In the genomic region with DNA sequence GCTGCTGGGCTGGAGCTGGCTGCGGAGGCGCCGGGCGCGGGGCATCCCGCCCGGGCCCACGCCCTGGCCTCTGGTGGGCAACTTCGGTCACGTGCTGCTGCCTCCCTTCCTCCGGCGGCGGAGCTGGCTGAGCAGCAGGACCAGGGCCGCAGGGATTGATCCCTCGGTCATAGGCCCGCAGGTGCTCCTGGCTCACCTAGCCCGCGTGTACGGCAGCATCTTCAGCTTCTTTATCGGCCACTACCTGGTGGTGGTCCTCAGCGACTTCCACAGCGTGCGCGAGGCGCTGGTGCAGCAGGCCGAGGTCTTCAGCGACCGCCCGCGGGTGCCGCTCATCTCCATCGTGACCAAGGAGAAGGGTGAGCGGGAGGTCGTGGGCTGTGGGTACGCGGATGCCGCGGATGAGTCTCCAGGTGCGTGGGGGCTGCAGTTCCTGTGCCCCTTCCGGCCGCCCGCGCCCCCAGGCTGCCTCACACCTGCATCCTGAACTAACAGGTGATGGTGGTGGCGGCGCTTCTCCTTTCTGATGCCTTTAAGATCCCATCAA, we compare ENCODE assay signal across 8 cellular contexts. TPM values are rescaled to one million over a fixed set of nuclear protein-coding genes. Genes with fewer than 3 reads are reported as not detected.
DNase-seq lines count a peak whose midpoint lies in the region; ATAC-seq and TF ChIP-seq lines count a peak whose summit lies in the region.

No MANE protein-coding gene starts in this region.

- H3K79me2 ChIP-seq in DND-41 (ENCODE audit: insufficient read depth, low read length) (peaks cover 5% of the 10 kb centered on the region; the same call in 1 of the 2 replicates), SU-DHL-6 (ENCODE audit: insufficient read depth, low read length) (no peaks in the 10 kb centered on the region)

- ATAC-seq in DND-41 (ENCODE audit: insufficient read depth, low read depth) (peak; percentile 31), memory B cell (ENCODE audit: low read depth) (peak; percentile 37)
- peak; percentile 46 for ATAC-seq in stimulated activated effector memory CD8-positive, alpha-beta T cell treated with anti-CD3 and anti-CD28 coated beads, Interleukin-12 subunit alpha, Interleukin-12 subunit beta, amount 100 ng/mL, for 72 hours

- H3K36me3 Mint-ChIP-seq in MCF 10A (ENCODE audit: insufficient read depth, unreplicated experiment) (no peaks in the 10 kb centered on the region), memory B cell (peaks cover 6% of the 10 kb centered on the region)
- peaks cover 5% of the 10 kb centered on the region for H3K36me3 Mint-ChIP-seq in stimulated activated effector memory CD8-positive, alpha-beta T cell treated with anti-CD3 and anti-CD28 coated beads, Interleukin-12 subunit alpha, Interleukin-12 subunit beta, amount 100 ng/mL, for 72 hours

- no peaks in the 10 kb centered on the region for H3K9me3 ChIP-seq in DND-41 (ENCODE audit: insufficient read depth, low read length, severe bottlenecking)
- no peaks in the 10 kb centered on the region for H3K9me3 ChIP-seq in HEK293 (ENCODE audit: control insufficient read depth, insufficient read depth, low read depth, low read length)
- H3K9me3 ChIP-seq in SU-DHL-6 (ENCODE audit: insufficient read depth, low read length), result no peaks in the 10 kb centered on the region

- H3K27ac ChIP-seq in DND-41 (ENCODE audit: low read length) (peak overlapping the region; percentile 22), HEK293 (ENCODE audit: extremely low read depth, low read depth, low read length) (peak overlapping the region; percentile 64; the same call in 1 of the 2 replicates), SU-DHL-6 (ENCODE audit: low read depth, low read length) (no peak overlapping the region; the same call in 1 of the 2 replicates)

- TF ChIP-seq CTCF in DND-41 (IDR thresholded peaks at IDR 0.05; ENCODE audit: borderline replicate concordance, extremely low read depth, low read length, poor library complexity, severe bottlenecking), result no peak
- TF ChIP-seq CTCF in HEK293 (tag by site-specific recombination; IDR thresholded peaks at IDR 0.05), result 0 out of 2 replicates have a peak, but pooled peaks have one; percentile 19
- no peak for TF ChIP-seq CTCF in SU-DHL-6 (IDR thresholded peaks at IDR 0.05; ENCODE audit: insufficient read depth, low read length, poor library complexity, severe bottlenecking)
- TF ChIP-seq CTCF in MCF 10A (IDR thresholded peaks at IDR 0.05; ENCODE audit: unreplicated experiment), result no peak

- H3K4me1 Mint-ChIP-seq in MCF 10A (ENCODE audit: insufficient read depth, unreplicated experiment), result peaks cover 20% of the 10 kb centered on the region
- H3K4me1 Mint-ChIP-seq in memory B cell, result peaks cover 36% of the 10 kb centered on the region
- peaks cover 21% of the 10 kb centered on the region for H3K4me1 Mint-ChIP-seq in stimulated activated effector memory CD8-positive, alpha-beta T cell treated with anti-CD3 and anti-CD28 coated beads, Interleukin-12 subunit alpha, Interleukin-12 subunit beta, amount 100 ng/mL, for 72 hours

- H3K27me3 ChIP-seq in DND-41 (ENCODE audit: insufficient read depth, low read length, poor library complexity) (no peaks in the 10 kb centered on the region), SU-DHL-6 (ENCODE audit: low read length) (no peaks in the 10 kb centered on the region)

- H4K20me1 ChIP-seq in DND-41 (ENCODE audit: insufficient read depth, low read length) (no peaks in the 10 kb centered on the region), SU-DHL-6 (ENCODE audit: low read depth, low read length) (no peaks in the 10 kb centered on the region)

- H3K9ac ChIP-seq in DND-41 (ENCODE audit: low read depth, low read length), result peak overlapping the region; percentile 61
- H3K9ac ChIP-seq in SU-DHL-6 (ENCODE audit: low read length), result peak overlapping the region; percentile 65

- H3K4me2 ChIP-seq in DND-41 (ENCODE audit: insufficient read depth, low read length) (peak overlapping the region; percentile 85), SU-DHL-6 (ENCODE audit: low read depth, low read length, poor library complexity, severe bottlenecking) (peak overlapping the region; percentile 62)

- no peaks in the 10 kb centered on the region for H3K27me3 Mint-ChIP-seq in MCF 10A (ENCODE audit: insufficient read depth, unreplicated experiment)
- H3K27me3 Mint-ChIP-seq in memory B cell, result no peaks in the 10 kb centered on the region

- BruUV-seq in MCF 10A (replicated peaks; lab: Mats Ljungman, UMichigan), result no TSS peak

- H2AFZ ChIP-seq in DND-41 (ENCODE audit: low read depth, low read length) (peak overlapping the region; percentile 99), SU-DHL-6 (ENCODE audit: low read depth, low read length, severe bottlenecking) (no peak overlapping the region)

- H3K36me3 ChIP-seq in DND-41 (ENCODE audit: insufficient read depth, low read length) (no peaks in the 10 kb centered on the region; the same call in 1 of the 2 replicates), HEK293 (ENCODE audit: control insufficient read depth in 2 of 2, insufficient read depth in 1 of 2, low read length in 2 of 2) (peaks cover 0 to 17% of the 10 kb centered on the region in 2 experiments; a peak in 1 of 3 replicates), SU-DHL-6 (ENCODE audit: low read length) (no peaks in the 10 kb centered on the region)

- intact Hi-C loops in MCF 10A (cut with micrococcal nuclease), result loop anchor here (5.0 kb wide), 1 partner anchor 60 kb away; no protein-coding TSS in a partner anchor

- POLR2A ChIA-PET in HEK293 (lab: Yijun Ruan, JAX) (no interaction called here), MCF 10A (lab: Yijun Ruan, JAX) (interaction anchor here (0.6 to 3.6 kb wide), 7 partner anchors 9 to 212 kb away, joined by 3 to 15 read pairs (median 5); a partner anchor contains a TSS)

- no peaks in the 10 kb centered on the region; the same call in 1 of the 2 replicates for H3F3A ChIP-seq in SU-DHL-6 (ENCODE audit: insufficient read depth)

- peak; percentile 55 for DNase-seq in DND-41
- DNase-seq in MCF 10A (ENCODE audit: unreplicated experiment), result no peak
- DNase-seq in memory B cell (ENCODE audit: low spot score in 2 of 2), result peak; percentile 26 to 39
- no peak for DNase-seq in stimulated activated effector memory CD8-positive, alpha-beta T cell treated with anti-CD3 and anti-CD28 coated beads, Interleukin-12 subunit alpha, Interleukin-12 subunit beta, amount 100 ng/mL, for 72 hours (ENCODE audit: low spot score in 2 of 2)
- DNase-seq in dedifferentiated amniotic fluid mesenchymal stem cell (ENCODE audit: extremely low spot score), result no peak
- no peak for DNase-seq in NCI-H2029 treated with DMSO at 0.1 percent for 48 hours (lab: John Stamatoyannopoulos, UW)

- H3K9me2 ChIP-seq in SU-DHL-6 (replicated peaks; ENCODE audit: insufficient read depth, low read length), result no peaks in the 10 kb centered on the region

- H3K9me3 Mint-ChIP-seq in MCF 10A (ENCODE audit: unreplicated experiment), result no peaks in the 10 kb centered on the region
- no peaks in the 10 kb centered on the region for H3K9me3 Mint-ChIP-seq in memory B cell
- H3K9me3 Mint-ChIP-seq in stimulated activated effector memory CD8-positive, alpha-beta T cell treated with anti-CD3 and anti-CD28 coated beads, Interleukin-12 subunit alpha, Interleukin-12 subunit beta, amount 100 ng/mL, for 72 hours, result no peaks in the 10 kb centered on the region

- H3K4me3 Mint-ChIP-seq in MCF 10A (ENCODE audit: unreplicated experiment) (peak overlapping the region; percentile 81), memory B cell (peak overlapping the region; percentile 92)
- peak overlapping the region; percentile 76 for H3K4me3 Mint-ChIP-seq in stimulated activated effector memory CD8-positive, alpha-beta T cell treated with anti-CD3 and anti-CD28 coated beads, Interleukin-12 subunit alpha, Interleukin-12 subunit beta, amount 100 ng/mL, for 72 hours

- peak overlapping the region; percentile 22 to 65; a peak in 3 of 4 replicates for H3K4me3 ChIP-seq in DND-41 (ENCODE audit: low read depth in 1 of 2, low read length in 2 of 2)
- H3K4me3 ChIP-seq in HEK293 (ENCODE audit: low read depth, low read length), result peak overlapping the region; percentile 53
- H3K4me3 ChIP-seq in SU-DHL-6 (ENCODE audit: insufficient read depth, low read length, poor library complexity, severe bottlenecking), result peak overlapping the region; percentile 59

- H3K27ac Mint-ChIP-seq in MCF 10A (ENCODE audit: low read depth, unreplicated experiment), result no peak overlapping the region
- H3K27ac Mint-ChIP-seq in memory B cell, result peak overlapping the region; percentile 67
- peak overlapping the region; percentile 56 for H3K27ac Mint-ChIP-seq in stimulated activated effector memory CD8-positive, alpha-beta T cell treated with anti-CD3 and anti-CD28 coated beads, Interleukin-12 subunit alpha, Interleukin-12 subunit beta, amount 100 ng/mL, for 72 hours

- CTCF ChIA-PET in HEK293 (lab: Yijun Ruan, JAX), result interaction anchor here (1.2 kb wide), 1 partner anchor 9 kb away, joined by 3 read pairs; no protein-coding TSS in a partner anchor
- CTCF ChIA-PET in MCF 10A (lab: Yijun Ruan, JAX), result interaction anchor here (0.6 to 1.4 kb wide), 2 partner anchors 87 to 779 kb away, joined by 3 read pairs; no protein-coding TSS in a partner anchor

- H3K4me1 ChIP-seq in DND-41 (ENCODE audit: insufficient read depth, low read length), result peaks cover 31% of the 10 kb centered on the region
- no peaks in the 10 kb centered on the region for H3K4me1 ChIP-seq in HEK293 (ENCODE audit: control insufficient read depth, insufficient read depth, low read length)

TF ChIP-seq in HEK293, 187 proteins besides CTCF, POLR2A, EP300 and RAD21 (continues in another document):
- TF ChIP-seq ZNF629 (tag by site-specific recombination; IDR thresholded peaks at IDR 0.05) (no peak), ZNF311 (tag by site-specific recombination; IDR thresholded peaks at IDR 0.05; ENCODE audit: borderline replicate concordance) (no peak), ZSCAN16 (tag by site-specific recombination; IDR thresholded peaks at IDR 0.05) (no peak), ZNF701 (tag by site-specific recombination; IDR thresholded peaks at IDR 0.05) (no peak), ZNF792 (tag by site-specific recombination; IDR thresholded peaks at IDR 0.05) (no peak), GLIS2 (tag by site-specific recombination; IDR thresholded peaks at IDR 0.05) (no peak), EGR2 (tag by site-specific recombination; IDR thresholded peaks at IDR 0.05; ENCODE audit: low read depth) (0 out of 2 replicates have a peak, but pooled peaks have one; percentile 6), KLF16 (tag by site-specific recombination; IDR thresholded peaks at IDR 0.05) (no peak), SP7 (tag by site-specific recombination; IDR thresholded peaks at IDR 0.05) (no peak), REPIN1 (tag by site-specific recombination; IDR thresholded peaks at IDR 0.05; ENCODE audit: low read depth) (no peak), ZNF626 (tag by site-specific recombination; IDR thresholded peaks at IDR 0.05) (no peak), ZNF473 (tag by site-specific recombination; IDR thresholded peaks at IDR 0.05) (no peak), TCF7L2 (IDR thresholded peaks at IDR 0.05; ENCODE audit: borderline replicate concordance, low read depth, low read length) (no peak), ZNF837 (tag by site-specific recombination; IDR thresholded peaks at IDR 0.05) (no peak), YY2 (tag by site-specific recombination; IDR thresholded peaks at IDR 0.05) (no peak), ZBTB1 (tag by site-specific recombination; IDR thresholded peaks at IDR 0.05) (no peak)

RNA-seq across cellular contexts. Expression of a gene that starts 0.5 kb away (rescaled TPM):
- total RNA-seq in MCF 10A (2022), result 2.5 and 2.8 TPM in 2 replicates

RNA-seq across cellular contexts. Expression of a gene that starts 57.8 kb away (rescaled TPM):
- 19.2 and 26.2 TPM in 2 replicates for total RNA-seq in MCF 10A (2022)

Comparison
In these comparisons a context has a peak if more than half of its experiments do, and no peak if none do; other contexts are left out.
1. DNase-seq: peak in DND-41 (single experiment) and memory B cell (2 of 2); none in MCF 10A (single experiment), stimulated activated effector memory CD8-positive, alpha-beta T cell treated with anti-CD3 and anti-CD28 coated beads, Interleukin-12 subunit alpha, Interleukin-12 subunit beta, amount 100 ng/mL, for 72 hours (0 of 2), dedifferentiated amniotic fluid mesenchymal stem cell (single experiment) and NCI-H2029 treated with DMSO at 0.1 percent for 48 hours (single experiment).
2. Peak in every context shown above with its lines, with median percentiles within 50 percentile points of each other: ATAC-seq, H3K4me3 ChIP-seq and H3K4me3 Mint-ChIP-seq.